ENCODE assay signal across 8 cellular contexts in the genomic region with DNA sequence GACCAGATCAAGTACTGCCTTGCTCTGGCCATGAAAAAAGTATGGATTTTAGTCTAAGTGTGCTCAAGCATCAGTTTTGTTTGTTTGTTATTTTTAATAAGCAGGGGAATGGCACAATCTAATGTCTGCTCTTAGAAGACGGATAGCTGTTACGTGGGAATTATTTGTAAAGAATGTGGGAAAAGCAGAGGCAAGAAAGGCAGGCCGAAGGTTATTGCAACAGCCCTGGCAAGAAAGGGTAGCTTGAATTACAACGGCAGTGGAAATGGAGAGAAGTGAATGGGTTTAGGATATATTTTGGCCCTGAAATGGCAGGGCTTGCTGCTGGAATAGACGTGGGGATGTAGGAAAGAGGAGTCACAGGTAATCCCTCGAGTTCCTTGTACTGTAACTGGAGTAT. TPM values are rescaled to one million over a fixed set of nuclear protein-coding genes. Genes with fewer than 3 reads are reported as not detected.
DNase-seq lines count a peak whose midpoint lies in the region; ATAC-seq and TF ChIP-seq lines count a peak whose summit lies in the region.

No MANE protein-coding gene starts in this region.

- peaks cover 5% of the 10 kb centered on the region; the same call in 1 of the 2 replicates for H4K20me1 ChIP-seq in SU-DHL-6 (ENCODE audit: low read depth, low read length)
- H4K20me1 ChIP-seq in fibroblast of lung (ENCODE audit: control insufficient read depth, extremely low read depth, insufficient read depth, low read length): no peaks in the 10 kb centered on the region

- H2AFZ ChIP-seq in SU-DHL-6 (ENCODE audit: low read depth, low read length, severe bottlenecking) (no peak overlapping the region), fibroblast of lung (ENCODE audit: low read length) (no peak overlapping the region)

- no peak for TF ChIP-seq CTCF in SU-DHL-6 (IDR thresholded peaks at IDR 0.05; ENCODE audit: insufficient read depth, low read length, poor library complexity, severe bottlenecking)
- no peak for TF ChIP-seq CTCF in fibroblast of lung (conservative IDR thresholded peaks at IDR 0.05 in 1 of 2, IDR thresholded peaks at IDR 0.05 in 1 of 2; ENCODE audit: low read depth in 1 of 2, low read length in 2 of 2)

- H3K9me3 ChIP-seq in SU-DHL-6 (ENCODE audit: insufficient read depth, low read length): no peaks in the 10 kb centered on the region
- H3K9me3 ChIP-seq in fibroblast of lung (ENCODE audit: control insufficient read depth, insufficient read depth, low read depth, low read length): no peaks in the 10 kb centered on the region

- ATAC-seq in GM21515 (IDR thresholded peaks at IDR 0.05; ENCODE audit: unreplicated experiment): no peak

- H3K4me1 ChIP-seq in fibroblast of lung (ENCODE audit: control insufficient read depth, extremely low read depth, insufficient read depth, low read length): peaks cover 14% of the 10 kb centered on the region
- peaks cover 13% of the 10 kb centered on the region for H3K4me1 ChIP-seq in rectal smooth muscle tissue (ENCODE audit: control insufficient read depth, insufficient read depth, low read length)

- peaks cover 48% of the 10 kb centered on the region for H3K79me2 ChIP-seq in SU-DHL-6 (ENCODE audit: insufficient read depth, low read length)
- H3K79me2 ChIP-seq in fibroblast of lung (ENCODE audit: control insufficient read depth, insufficient read depth, low read length): peaks cover 38% of the 10 kb centered on the region

- H3K9ac ChIP-seq in SU-DHL-6 (ENCODE audit: low read length): peak overlapping the region; percentile 91
- H3K9ac ChIP-seq in fibroblast of lung (ENCODE audit: insufficient read depth, low read length): no peak overlapping the region
- peak overlapping the region; percentile 90 for H3K9ac ChIP-seq in rectal smooth muscle tissue (ENCODE audit: low read length)

- H3K27me3 ChIP-seq in SU-DHL-6 (ENCODE audit: low read length) (no peaks in the 10 kb centered on the region), fibroblast of lung (ENCODE audit: control insufficient read depth, insufficient read depth, low read length) (no peaks in the 10 kb centered on the region), rectal smooth muscle tissue (ENCODE audit: control insufficient read depth, insufficient read depth, low read length) (no peaks in the 10 kb centered on the region)

- peaks cover 11% of the 10 kb centered on the region; the same call in 1 of the 2 replicates for H3K36me3 ChIP-seq in SU-DHL-6 (ENCODE audit: low read length)
- peaks cover 5% of the 10 kb centered on the region for H3K36me3 ChIP-seq in fibroblast of lung (ENCODE audit: control insufficient read depth, insufficient read depth, low read length)
- H3K36me3 ChIP-seq in rectal smooth muscle tissue (ENCODE audit: control insufficient read depth, insufficient read depth, low read length): peaks cover 4% of the 10 kb centered on the region

- H3K4me3 ChIP-seq in GM08714 (ENCODE audit: low read length): peak overlapping the region; percentile 80
- peak overlapping the region; percentile 79 for H3K4me3 ChIP-seq in SU-DHL-6 (ENCODE audit: insufficient read depth, low read length, poor library complexity, severe bottlenecking)
- peak overlapping the region; percentile 77 to 97 (median 87) for H3K4me3 ChIP-seq in fibroblast of lung (replicated peaks in 1 of 4; ENCODE audit: control extremely low read depth in 1 of 4, insufficient read depth in 1 of 4, low read depth in 3 of 4, low read length in 4 of 4)
- peak overlapping the region; percentile 80 for H3K4me3 ChIP-seq in rectal smooth muscle tissue (ENCODE audit: low read length)

- DNase-seq in fibroblast of lung (ENCODE audit: low read depth in 2 of 2): peak in 1 of 2 donors; percentile 54
- DNase-seq in UCSD-AML1 (lab: John Stamatoyannopoulos, UW; ENCODE audit: unreplicated experiment): no peak
- no peak for DNase-seq in NCI-H1436 (lab: John Stamatoyannopoulos, UW)
- DNase-seq in NCI-H345 treated with DMSO at 0.1 percent for 48 hours (lab: John Stamatoyannopoulos, UW; ENCODE audit: unreplicated experiment): no peak

- H3F3A ChIP-seq in SU-DHL-6 (ENCODE audit: insufficient read depth): no peaks in the 10 kb centered on the region

- H3K4me2 ChIP-seq in SU-DHL-6 (ENCODE audit: low read depth, low read length, poor library complexity, severe bottlenecking) (peak overlapping the region; percentile 83), fibroblast of lung (ENCODE audit: extremely low read depth, insufficient read depth, low read length) (peak overlapping the region; percentile 65)

- H3K9me2 ChIP-seq in SU-DHL-6 (replicated peaks; ENCODE audit: insufficient read depth, low read length): no peaks in the 10 kb centered on the region

- H3K27ac ChIP-seq in SU-DHL-6 (ENCODE audit: low read depth, low read length): no peak overlapping the region
- H3K27ac ChIP-seq in fibroblast of lung (ENCODE audit: insufficient read depth, low read length): peak overlapping the region; percentile 85
- H3K27ac ChIP-seq in rectal smooth muscle tissue (ENCODE audit: low read depth, low read length): no peak overlapping the region

RNA-seq across cellular contexts. Expression of a gene that starts 1.0 kb away (rescaled TPM):
- total RNA-seq in fibroblast of lung: 0.51 and 2.0 TPM in 2 replicates
- polyA plus RNA-seq in fibroblast of lung: 1.5 and 4.9 TPM in 2 replicates
- polyA plus RNA-seq in fibroblast of lung (2012): 0.98 and 3.4 TPM in 2 replicates
- polyA minus RNA-seq in fibroblast of lung (ENCODE audit: low replicate concordance): 1.5 and 2.6 TPM in 2 replicates

RNA-seq across cellular contexts. Expression of a gene that starts 26.8 kb away (rescaled TPM):
- total RNA-seq in fibroblast of lung: 0.99 and 1.0 TPM in 2 replicates
- polyA plus RNA-seq in fibroblast of lung: 0.79 and 1.1 TPM in 2 replicates
- polyA plus RNA-seq in fibroblast of lung (2012): 1.0 and 1.7 TPM in 2 replicates
- 10.4 TPM in 1 of 2 replicates, not detected in the other for polyA minus RNA-seq in fibroblast of lung (ENCODE audit: low replicate concordance)

RNA-seq across cellular contexts. Expression of a gene that starts 54.1 kb away (rescaled TPM):
- 15.4 TPM in 2 replicates for total RNA-seq in fibroblast of lung
- polyA plus RNA-seq in fibroblast of lung: 20.6 and 25.3 TPM in 2 replicates
- 44.9 and 63.6 TPM in 2 replicates for polyA plus RNA-seq in fibroblast of lung (2012)
- polyA minus RNA-seq in fibroblast of lung (ENCODE audit: low replicate concordance): 2.7 and 3.9 TPM in 2 replicates

RNA-seq across cellular contexts. Expression of a gene that starts 54.3 kb away (rescaled TPM):
- 105 and 141 TPM in 2 replicates for total RNA-seq in fibroblast of lung
- 121 and 149 TPM in 2 replicates for polyA plus RNA-seq in fibroblast of lung
- 172 and 265 TPM in 2 replicates for polyA plus RNA-seq in fibroblast of lung (2012)
- 69.3 and 90.7 TPM in 2 replicates for polyA minus RNA-seq in fibroblast of lung (ENCODE audit: low replicate concordance)
